18 cellular contexts compared by ENCODE assay signal in genomic region chrX:144006811-144007210, GRCh38.
A peak's percentile ranks its signal among the peaks of the same experiment; 100 is the strongest.
DNase-seq lines count a peak whose midpoint lies in the region; ATAC-seq and TF ChIP-seq lines count a peak whose summit lies in the region.
"Had no signal": no experiment of that assay in that cellular context is flagged by ENCODE, and none has a peak within 500 bp of the region (broad histone marks: within the 10 kb centered on the region; RNA-seq: fewer than 3 reads in every experiment).

No MANE protein-coding gene starts in this region.

- no peak overlapping the region for H3K4me3 ChIP-seq in fibroblast of mammary gland (ENCODE audit: control insufficient read depth, low read depth, low read length)
- H3K4me3 ChIP-seq in retinal pigment epithelial cell (ENCODE audit: low read length): no peak overlapping the region
- H3K4me3 ChIP-seq in MG63: no peak overlapping the region
- H3K4me3 ChIP-seq: thoracic aorta had no signal

- H3K9me3 ChIP-seq in MG63: no peaks in the 10 kb centered on the region
- H3K9me3 ChIP-seq: thoracic aorta had no signal

- no peaks in the 10 kb centered on the region for H3K36me3 ChIP-seq in MG63
- H3K36me3 ChIP-seq: thoracic aorta had no signal

- DNase-seq in GM04503 (ENCODE audit: low read depth) (peak; percentile 0), RPMI7951 (ENCODE audit: low read depth) (peak; percentile 74), fibroblast of mammary gland (ENCODE audit: low read depth) (peak; percentile 76), retinal pigment epithelial cell (ENCODE audit: low read depth) (peak; percentile 55), MG63 (no peak), NCI-H526 treated with DMSO at 0.1 percent for 48 hours (lab: John Stamatoyannopoulos, UW) (no peak)
- DNase-seq: activated B cell treated with CpG ODN at 0.5 μM for 24 hours; activated CD8-positive, alpha-beta memory T cell treated with anti-CD3 and anti-CD28 coated beads, Interleukin-2, amount 50 U/mL, for 4 hours; activated naive CD4-positive, alpha-beta T cell treated with Interleukin-2 at 50 U/mL for 16 hours; effector CD8-positive, alpha-beta T cell; GDM1; naive B cell; NCI-H1417 treated with DMSO at 0.1 percent for 48 hours; NCI-H226; T-cell had no signal

- H3K27me3 ChIP-seq in MG63: no peaks in the 10 kb centered on the region

- no peak for TF ChIP-seq CTCF in fibroblast of mammary gland (conservative IDR thresholded peaks at IDR 0.05; ENCODE audit: control insufficient read depth, insufficient read depth, low read depth, low read length)
- no peak for TF ChIP-seq CTCF in retinal pigment epithelial cell (conservative IDR thresholded peaks at IDR 0.05; ENCODE audit: low read depth, low read length)

- no peak for ATAC-seq in HG03025 (IDR thresholded peaks at IDR 0.05; ENCODE audit: low FRiP score, unreplicated experiment)
- ATAC-seq: left lobe of liver, T-cell had no signal

Comparison
In these comparisons a context has a peak if more than half of its experiments do, and no peak if none do; other contexts are left out.
1. DNase-seq: peak in GM04503 (single experiment), RPMI7951 (single experiment), fibroblast of mammary gland (single experiment) and retinal pigment epithelial cell (single experiment); none in MG63 (single experiment) and NCI-H526 treated with DMSO at 0.1 percent for 48 hours (single experiment).